ENCODE assay signal across 9 cellular contexts in genomic region chr16:87895641-87896141, GRCh38. TPM values are rescaled to one million over a fixed set of nuclear protein-coding genes. Genes with fewer than 3 reads are reported as not detected.
A peak's percentile ranks its signal among the peaks of the same experiment; 100 is the strongest.
DNase-seq lines count a peak whose midpoint lies in the region; ATAC-seq and TF ChIP-seq lines count a peak whose summit lies in the region.
"Had no signal": no experiment of that assay in that cellular context is flagged by ENCODE, and none has a peak within 500 bp of the region (broad histone marks: within the 10 kb centered on the region; RNA-seq: fewer than 3 reads in every experiment).

No MANE protein-coding gene starts in this region.

- no peak for TF ChIP-seq POLR2A in spleen (IDR thresholded peaks at IDR 0.05)

- intact Hi-C loops in spleen (cut with DNase I; ENCODE audit: low total_unique reads): no loop called here

- peak overlapping the region in 3 of 8 donors; percentile 26 to 48 (median 45) for H3K27ac ChIP-seq in spleen
- H3K27ac ChIP-seq: SJSA1 had no signal

- peaks cover 0 to 37% (median 19%) of the 10 kb centered on the region in 6 donors for H3K4me1 ChIP-seq in spleen

- ATAC-seq in left lobe of liver: peak; percentile 5

- WGBS in spleen, 5 donors: 10 to 36% (median 31%) methylated on average over 10 of the region's 10 CpGs

- DNase-seq in GM20000 (ENCODE audit: low spot score) (peak; percentile 70), KG1 (lab: John Stamatoyannopoulos, UW) (peak; percentile 48), activated T-cell treated with anti-CD3 and anti-CD28 coated beads for 24 hours (ENCODE audit: low read depth) (peak; percentile 81), left lobe of liver (ENCODE audit: low spot score) (no peak), spleen (no peak), NCI-H1694 treated with DMSO at 0.1 percent for 48 hours (lab: John Stamatoyannopoulos, UW) (no peak), NCI-H226 (no peak)
- peak; percentile 59 for DNase-seq in stimulated activated CD8-positive, alpha-beta memory T cell treated with anti-CD3 and anti-CD28 coated beads, Interleukin-7, amount 100 ng/mL, for 24 hours (ENCODE audit: low read depth)

- H3K4me3 ChIP-seq in spleen: no peak overlapping the region
- H3K4me3 ChIP-seq: SJSA1 had no signal

- no peaks in the 10 kb centered on the region for H3K36me3 ChIP-seq in spleen
- H3K36me3 ChIP-seq: SJSA1 had no signal

- no peak for TF ChIP-seq CTCF in GM20000 (IDR thresholded peaks at IDR 0.05; ENCODE audit: extremely low read depth, missing control alignments)
- TF ChIP-seq CTCF in spleen (IDR thresholded peaks at IDR 0.05 in 8 of 11, conservative IDR thresholded peaks at IDR 0.05 in 3 of 11): no peak

- no peaks in the 10 kb centered on the region for H3K9me3 ChIP-seq in spleen
- H3K9me3 ChIP-seq: SJSA1 had no signal

- peaks cover 0 to 30% (median 0%) of the 10 kb centered on the region in 7 donors for H3K27me3 ChIP-seq in spleen (replicated peaks in 1 of 7)
- H3K27me3 ChIP-seq: SJSA1 had no signal

RNA-seq across cellular contexts. Expression of gene SLC7A5, which starts 26.4 kb away (rescaled TPM):
- total RNA-seq in left lobe of liver: 13.4 TPM
- 10 to 100 TPM in 6 of 7 donors, 1 to 10 TPM in 1; 9.8 to 30.6 (median 18.5) TPM for total RNA-seq in spleen
- polyA plus RNA-seq in spleen: 1 to 10 TPM; 2.5 to 7.3 (median 5.1) TPM

RNA-seq across cellular contexts. Expression of gene CA5A, which starts 40.6 kb away (rescaled TPM):
- total RNA-seq in left lobe of liver: 35.7 TPM
- not detected for total RNA-seq in spleen
- polyA plus RNA-seq in spleen: not detected
- total RNA-seq: SJSA1 had no signal

RNA-seq across cellular contexts. Expression of gene BANP, which starts 55.5 kb away (rescaled TPM):
- total RNA-seq in left lobe of liver: 22.4 TPM
- 10 to 100 TPM; 33.7 to 57.1 (median 50.0) TPM for total RNA-seq in spleen
- 10 to 100 TPM; 15.9 to 27.5 (median 25.0) TPM for polyA plus RNA-seq in spleen

Comparison
In these comparisons a context has a peak if more than half of its experiments do, and no peak if none do; other contexts are left out.
1. DNase-seq: peak in GM20000 (single experiment), KG1 (single experiment), activated T-cell treated with anti-CD3 and anti-CD28 coated beads for 24 hours (single experiment) and stimulated activated CD8-positive, alpha-beta memory T cell treated with anti-CD3 and anti-CD28 coated beads, Interleukin-7, amount 100 ng/mL, for 24 hours (single experiment); none in left lobe of liver (single experiment), spleen (single experiment), NCI-H1694 treated with DMSO at 0.1 percent for 48 hours (single experiment) and NCI-H226 (single experiment).
2. RNA of gene CA5A, which starts 40.6 kb away (total RNA-seq): 35.7 TPM in left lobe of liver (single experiment); not detected in spleen; every median in the first group is over 10 times any median in the second.